Comparison of ENCODE assay signal across 19 cellular contexts in genomic region chr12:49804821-49805220, GRCh38.
"Had no signal": no experiment of that assay in that cellular context is flagged by ENCODE, and none has a peak within 500 bp of the region (broad histone marks: within the 10 kb centered on the region; RNA-seq: fewer than 3 reads in every experiment).

No MANE protein-coding gene starts in this region.

- ATAC-seq: naive thymus-derived CD8-positive, alpha-beta T cell; stimulated activated memory B cell treated with anti-CD40 and anti-IgM and Interleukin-4, amounts not matched to agents 10 μg/mL and 1 μg/mL and 100 μg/mL, for 72 hours; stimulated activated naive CD8-positive, alpha-beta T cell treated with anti-CD3 and anti-CD28 coated beads, Interleukin-15, Interleukin-2, amounts not matched to agents 100 U/mL and 50 U/mL, for 24 hours had no signal

- H3K4me1 Mint-ChIP-seq: immature natural killer cell; stimulated activated memory B cell treated with anti-CD40 and anti-IgM and Interleukin-4, amounts not matched to agents 10 μg/mL and 1 μg/mL and 100 μg/mL, for 72 hours had no signal

- H3K27me3 Mint-ChIP-seq: naive thymus-derived CD8-positive, alpha-beta T cell; stimulated activated memory B cell treated with anti-CD40 and anti-IgM and Interleukin-4, amounts not matched to agents 10 μg/mL and 1 μg/mL and 100 μg/mL, for 72 hours; type B pancreatic cell had no signal

- H3K9me3 Mint-ChIP-seq: immature natural killer cell; naive thymus-derived CD8-positive, alpha-beta T cell; neural crest cell; stimulated activated memory B cell treated with anti-CD40 and anti-IgM and Interleukin-4, amounts not matched to agents 10 μg/mL and 1 μg/mL and 100 μg/mL, for 72 hours; type B pancreatic cell had no signal

- H3K4me3 Mint-ChIP-seq: immature natural killer cell; naive thymus-derived CD8-positive, alpha-beta T cell; neural crest cell; stimulated activated memory B cell treated with anti-CD40 and anti-IgM and Interleukin-4, amounts not matched to agents 10 μg/mL and 1 μg/mL and 100 μg/mL, for 72 hours; type B pancreatic cell had no signal

- DNase-seq: dermis blood vessel endothelial cell; effector memory CD4-positive, alpha-beta T cell; erythroblast; hypothalamus; immature natural killer cell; islet precursor cell; kidney glomerular epithelial cell; mesenchymal stem cell; midbrain; naive thymus-derived CD8-positive, alpha-beta T cell; stimulated activated CD4-positive, alpha-beta T cell treated with anti-CD3 and anti-CD28 coated beads, Interleukin-2, amount 100 ng/mL, for 24 hours; stimulated activated CD4-positive, alpha-beta T cell treated with anti-CD3 and anti-CD28 coated beads, Interleukin-4, amount 100 ng/mL, for 24 hours; stimulated activated naive CD8-positive, alpha-beta T cell treated with anti-CD3 and anti-CD28 coated beads, Interleukin-15, Interleukin-2, amounts not matched to agents 100 U/mL and 50 U/mL, for 24 hours; substantia nigra; testis; tibial artery had no signal

- H3K27ac Mint-ChIP-seq: immature natural killer cell; stimulated activated memory B cell treated with anti-CD40 and anti-IgM and Interleukin-4, amounts not matched to agents 10 μg/mL and 1 μg/mL and 100 μg/mL, for 72 hours; type B pancreatic cell had no signal
